ENCODE assay signal across 1 cellular context in the genomic region with DNA sequence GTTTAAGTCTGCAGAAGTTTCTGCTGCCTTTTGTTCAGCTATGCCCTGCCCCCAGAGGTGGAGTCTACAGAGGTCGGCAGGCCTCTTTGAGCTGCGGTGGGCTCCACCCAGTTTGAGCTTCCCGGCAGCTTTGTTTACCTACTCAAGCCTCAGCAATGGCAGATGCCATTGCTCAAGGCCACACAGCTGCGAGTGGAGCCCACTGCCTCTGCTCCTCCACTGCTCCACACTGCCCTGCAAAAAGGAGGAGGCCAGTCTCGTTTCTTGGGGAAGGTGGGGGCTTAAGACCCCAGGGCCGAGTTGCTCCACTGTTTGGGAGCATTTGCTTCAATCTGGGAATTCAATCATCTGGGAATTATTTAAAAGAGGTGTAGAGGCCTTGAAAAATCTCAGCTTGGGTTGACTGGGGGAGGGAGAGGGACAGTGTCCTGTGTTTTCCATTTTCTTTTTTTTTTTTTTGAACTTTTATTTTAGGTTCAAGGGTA.
A peak's percentile ranks its signal among the peaks of the same experiment; 100 is the strongest.
TF ChIP-seq lines count a peak whose summit lies in the region.

No MANE protein-coding gene starts in this region.

TF ChIP-seq in HepG2, 621 proteins besides CTCF, POLR2A, EP300 and RAD21 (continued from another document and continues in another):
- TF ChIP-seq, protein P1, sequence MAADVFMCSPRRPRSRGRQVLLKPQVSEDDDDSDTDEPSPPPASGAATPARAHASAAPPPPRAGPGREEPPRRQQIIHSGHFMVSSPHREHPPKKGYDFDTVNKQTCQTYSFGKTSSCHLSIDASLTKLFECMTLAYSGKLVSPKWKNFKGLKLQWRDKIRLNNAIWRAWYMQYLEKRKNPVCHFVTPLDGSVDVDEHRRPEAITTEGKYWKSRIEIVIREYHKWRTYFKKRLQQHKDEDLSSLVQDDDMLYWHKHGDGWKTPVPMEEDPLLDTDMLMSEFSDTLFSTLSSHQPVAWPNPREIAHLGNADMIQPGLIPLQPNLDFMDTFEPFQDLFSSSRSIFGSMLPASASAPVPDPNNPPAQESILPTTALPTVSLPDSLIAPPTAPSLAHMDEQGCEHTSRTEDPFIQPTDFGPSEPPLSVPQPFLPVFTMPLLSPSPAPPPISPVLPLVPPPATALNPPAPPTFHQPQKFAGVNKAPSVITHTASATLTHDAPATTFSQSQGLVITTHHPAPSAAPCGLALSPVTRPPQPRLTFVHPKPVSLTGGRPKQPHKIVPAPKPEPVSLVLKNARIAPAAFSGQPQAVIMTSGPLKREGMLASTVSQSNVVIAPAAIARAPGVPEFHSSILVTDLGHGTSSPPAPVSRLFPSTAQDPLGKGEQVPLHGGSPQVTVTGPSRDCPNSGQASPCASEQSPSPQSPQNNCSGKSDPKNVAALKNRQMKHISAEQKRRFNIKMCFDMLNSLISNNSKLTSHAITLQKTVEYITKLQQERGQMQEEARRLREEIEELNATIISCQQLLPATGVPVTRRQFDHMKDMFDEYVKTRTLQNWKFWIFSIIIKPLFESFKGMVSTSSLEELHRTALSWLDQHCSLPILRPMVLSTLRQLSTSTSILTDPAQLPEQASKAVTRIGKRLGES (CRISPR knock-in tag; IDR thresholded peaks at IDR 0.05; ENCODE audit: borderline replicate concordance): peak; percentile 28; the same call in 1 of the 2 replicates
- TF ChIP-seq ASH2L (IDR thresholded peaks at IDR 0.05; ENCODE audit: insufficient read length, low read depth, low read length) (peak; percentile 94), KMT2B (CRISPR knock-in tag; IDR thresholded peaks at IDR 0.05) (peak; percentile 45; the same call in 1 of the 2 replicates), SP4 (CRISPR knock-in tag; IDR thresholded peaks at IDR 0.05) (peak; percentile 55), ZNF44 (CRISPR knock-in tag; IDR thresholded peaks at IDR 0.05) (peak; percentile 78; the same call in 1 of the 2 replicates), FOSL2 (CRISPR knock-in tag; IDR thresholded peaks at IDR 0.05) (peak; percentile 73), EED (CRISPR knock-in tag; IDR thresholded peaks at IDR 0.05) (no peak), SIX4 (CRISPR knock-in tag; IDR thresholded peaks at IDR 0.05) (0 out of 2 replicates have a peak, but pooled peaks have one; percentile 42), LCORL (IDR thresholded peaks at IDR 0.05) (no peak), LCORL (CRISPR knock-in tag; IDR thresholded peaks at IDR 0.05) (peak; percentile 87), KDM1A (CRISPR knock-in tag; IDR thresholded peaks at IDR 0.05) (no peak), KDM2A (CRISPR knock-in tag; IDR thresholded peaks at IDR 0.05; ENCODE audit: borderline replicate concordance, low read depth) (peak; percentile 61; the same call in 1 of the 2 replicates), ZNF652 (CRISPR knock-in tag; IDR thresholded peaks at IDR 0.05; ENCODE audit: borderline replicate concordance, low read depth) (0 out of 2 replicates have a peak, but pooled peaks have one; percentile 31), ZNF781 (CRISPR knock-in tag; IDR thresholded peaks at IDR 0.05; ENCODE audit: borderline replicate concordance, not compliant biosample characterization) (no peak), ZNF850 (CRISPR knock-in tag; conservative IDR thresholded peaks at IDR 0.05) (no peak), HMG20B (CRISPR knock-in tag; conservative IDR thresholded peaks at IDR 0.05) (peak; percentile 54; the same call in 1 of the 2 replicates), ZNF547 (CRISPR knock-in tag; IDR thresholded peaks at IDR 0.05) (peak; percentile 56; the same call in 1 of the 2 replicates), CBX5 (CRISPR knock-in tag; IDR thresholded peaks at IDR 0.05; ENCODE audit: borderline replicate concordance) (peak; percentile 80; the same call in 1 of the 2 replicates), FLYWCH1 (CRISPR knock-in tag; IDR thresholded peaks at IDR 0.05) (no peak), TCF7 (IDR thresholded peaks at IDR 0.05; ENCODE audit: low read depth) (peak; percentile 82), SOX6 (IDR thresholded peaks at IDR 0.05) (no peak), SOX6 (CRISPR knock-in tag; IDR thresholded peaks at IDR 0.05) (peak; percentile 89), ZNF292 (CRISPR knock-in tag; IDR thresholded peaks at IDR 0.05; ENCODE audit: borderline replicate concordance, low read depth) (peak; percentile 90; the same call in 1 of the 2 replicates), ZNF441 (CRISPR knock-in tag; IDR thresholded peaks at IDR 0.05; ENCODE audit: borderline replicate concordance) (peak; percentile 97), MYC (CRISPR knock-in tag; IDR thresholded peaks at IDR 0.05; ENCODE audit: borderline replicate concordance) (peak; percentile 50; the same call in 1 of the 2 replicates), ZNF644 (CRISPR knock-in tag; IDR thresholded peaks at IDR 0.05; ENCODE audit: low read depth) (peak; percentile 92), HDAC2 (CRISPR knock-in tag; IDR thresholded peaks at IDR 0.05) (peak; percentile 79), SALL1 (CRISPR knock-in tag; IDR thresholded peaks at IDR 0.05) (peak; percentile 92), ZNF556 (CRISPR knock-in tag; IDR thresholded peaks at IDR 0.05; ENCODE audit: borderline replicate concordance) (peak; percentile 75), KLF16 (CRISPR knock-in tag; IDR thresholded peaks at IDR 0.05) (peak in 1 of 2 experiments; percentile 74; a peak in 2 of 4 replicates), ZNF326 (CRISPR knock-in tag; IDR thresholded peaks at IDR 0.05; ENCODE audit: borderline replicate concordance) (no peak), ZNF282 (IDR thresholded peaks at IDR 0.05; ENCODE audit: partially characterized antibody) (no peak), ATAD3A (CRISPR knock-in tag; IDR thresholded peaks at IDR 0.05) (no peak)
- TF ChIP-seq, protein P2, sequence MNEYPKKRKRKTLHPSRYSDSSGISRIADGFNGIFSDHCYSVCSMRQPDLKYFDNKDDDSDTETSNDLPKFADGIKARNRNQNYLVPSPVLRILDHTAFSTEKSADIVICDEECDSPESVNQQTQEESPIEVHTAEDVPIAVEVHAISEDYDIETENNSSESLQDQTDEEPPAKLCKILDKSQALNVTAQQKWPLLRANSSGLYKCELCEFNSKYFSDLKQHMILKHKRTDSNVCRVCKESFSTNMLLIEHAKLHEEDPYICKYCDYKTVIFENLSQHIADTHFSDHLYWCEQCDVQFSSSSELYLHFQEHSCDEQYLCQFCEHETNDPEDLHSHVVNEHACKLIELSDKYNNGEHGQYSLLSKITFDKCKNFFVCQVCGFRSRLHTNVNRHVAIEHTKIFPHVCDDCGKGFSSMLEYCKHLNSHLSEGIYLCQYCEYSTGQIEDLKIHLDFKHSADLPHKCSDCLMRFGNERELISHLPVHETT (CRISPR knock-in tag; conservative IDR thresholded peaks at IDR 0.05): no peak
- TF ChIP-seq, protein P3, sequence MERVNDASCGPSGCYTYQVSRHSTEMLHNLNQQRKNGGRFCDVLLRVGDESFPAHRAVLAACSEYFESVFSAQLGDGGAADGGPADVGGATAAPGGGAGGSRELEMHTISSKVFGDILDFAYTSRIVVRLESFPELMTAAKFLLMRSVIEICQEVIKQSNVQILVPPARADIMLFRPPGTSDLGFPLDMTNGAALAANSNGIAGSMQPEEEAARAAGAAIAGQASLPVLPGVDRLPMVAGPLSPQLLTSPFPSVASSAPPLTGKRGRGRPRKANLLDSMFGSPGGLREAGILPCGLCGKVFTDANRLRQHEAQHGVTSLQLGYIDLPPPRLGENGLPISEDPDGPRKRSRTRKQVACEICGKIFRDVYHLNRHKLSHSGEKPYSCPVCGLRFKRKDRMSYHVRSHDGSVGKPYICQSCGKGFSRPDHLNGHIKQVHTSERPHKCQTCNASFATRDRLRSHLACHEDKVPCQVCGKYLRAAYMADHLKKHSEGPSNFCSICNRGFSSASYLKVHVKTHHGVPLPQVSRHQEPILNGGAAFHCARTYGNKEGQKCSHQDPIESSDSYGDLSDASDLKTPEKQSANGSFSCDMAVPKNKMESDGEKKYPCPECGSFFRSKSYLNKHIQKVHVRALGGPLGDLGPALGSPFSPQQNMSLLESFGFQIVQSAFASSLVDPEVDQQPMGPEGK (CRISPR knock-in tag; IDR thresholded peaks at IDR 0.05): peak; percentile 49
- TF ChIP-seq, protein P4, sequence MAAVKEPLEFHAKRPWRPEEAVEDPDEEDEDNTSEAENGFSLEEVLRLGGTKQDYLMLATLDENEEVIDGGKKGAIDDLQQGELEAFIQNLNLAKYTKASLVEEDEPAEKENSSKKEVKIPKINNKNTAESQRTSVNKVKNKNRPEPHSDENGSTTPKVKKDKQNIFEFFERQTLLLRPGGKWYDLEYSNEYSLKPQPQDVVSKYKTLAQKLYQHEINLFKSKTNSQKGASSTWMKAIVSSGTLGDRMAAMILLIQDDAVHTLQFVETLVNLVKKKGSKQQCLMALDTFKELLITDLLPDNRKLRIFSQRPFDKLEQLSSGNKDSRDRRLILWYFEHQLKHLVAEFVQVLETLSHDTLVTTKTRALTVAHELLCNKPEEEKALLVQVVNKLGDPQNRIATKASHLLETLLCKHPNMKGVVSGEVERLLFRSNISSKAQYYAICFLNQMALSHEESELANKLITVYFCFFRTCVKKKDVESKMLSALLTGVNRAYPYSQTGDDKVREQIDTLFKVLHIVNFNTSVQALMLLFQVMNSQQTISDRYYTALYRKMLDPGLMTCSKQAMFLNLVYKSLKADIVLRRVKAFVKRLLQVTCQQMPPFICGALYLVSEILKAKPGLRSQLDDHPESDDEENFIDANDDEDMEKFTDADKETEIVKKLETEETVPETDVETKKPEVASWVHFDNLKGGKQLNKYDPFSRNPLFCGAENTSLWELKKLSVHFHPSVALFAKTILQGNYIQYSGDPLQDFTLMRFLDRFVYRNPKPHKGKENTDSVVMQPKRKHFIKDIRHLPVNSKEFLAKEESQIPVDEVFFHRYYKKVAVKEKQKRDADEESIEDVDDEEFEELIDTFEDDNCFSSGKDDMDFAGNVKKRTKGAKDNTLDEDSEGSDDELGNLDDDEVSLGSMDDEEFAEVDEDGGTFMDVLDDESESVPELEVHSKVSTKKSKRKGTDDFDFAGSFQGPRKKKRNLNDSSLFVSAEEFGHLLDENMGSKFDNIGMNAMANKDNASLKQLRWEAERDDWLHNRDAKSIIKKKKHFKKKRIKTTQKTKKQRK (IDR thresholded peaks at IDR 0.05; ENCODE audit: low read length): no peak
- TF ChIP-seq, protein P5, sequence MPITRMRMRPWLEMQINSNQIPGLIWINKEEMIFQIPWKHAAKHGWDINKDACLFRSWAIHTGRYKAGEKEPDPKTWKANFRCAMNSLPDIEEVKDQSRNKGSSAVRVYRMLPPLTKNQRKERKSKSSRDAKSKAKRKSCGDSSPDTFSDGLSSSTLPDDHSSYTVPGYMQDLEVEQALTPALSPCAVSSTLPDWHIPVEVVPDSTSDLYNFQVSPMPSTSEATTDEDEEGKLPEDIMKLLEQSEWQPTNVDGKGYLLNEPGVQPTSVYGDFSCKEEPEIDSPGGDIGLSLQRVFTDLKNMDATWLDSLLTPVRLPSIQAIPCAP (CRISPR knock-in tag; IDR thresholded peaks at IDR 0.05; ENCODE audit: low read depth): no peak
- TF ChIP-seq, protein P6, sequence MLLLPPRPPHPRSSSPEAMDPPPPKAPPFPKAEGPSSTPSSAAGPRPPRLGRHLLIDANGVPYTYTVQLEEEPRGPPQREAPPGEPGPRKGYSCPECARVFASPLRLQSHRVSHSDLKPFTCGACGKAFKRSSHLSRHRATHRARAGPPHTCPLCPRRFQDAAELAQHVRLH (CRISPR knock-in tag; IDR thresholded peaks at IDR 0.05; ENCODE audit: borderline replicate concordance, low read depth): peak; percentile 72; the same call in 1 of the 2 replicates
- TF ChIP-seq, protein P7, sequence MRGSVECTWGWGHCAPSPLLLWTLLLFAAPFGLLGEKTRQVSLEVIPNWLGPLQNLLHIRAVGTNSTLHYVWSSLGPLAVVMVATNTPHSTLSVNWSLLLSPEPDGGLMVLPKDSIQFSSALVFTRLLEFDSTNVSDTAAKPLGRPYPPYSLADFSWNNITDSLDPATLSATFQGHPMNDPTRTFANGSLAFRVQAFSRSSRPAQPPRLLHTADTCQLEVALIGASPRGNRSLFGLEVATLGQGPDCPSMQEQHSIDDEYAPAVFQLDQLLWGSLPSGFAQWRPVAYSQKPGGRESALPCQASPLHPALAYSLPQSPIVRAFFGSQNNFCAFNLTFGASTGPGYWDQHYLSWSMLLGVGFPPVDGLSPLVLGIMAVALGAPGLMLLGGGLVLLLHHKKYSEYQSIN (CRISPR knock-in tag; IDR thresholded peaks at IDR 0.05; ENCODE audit: borderline replicate concordance): no peak
- TF ChIP-seq, protein P8, sequence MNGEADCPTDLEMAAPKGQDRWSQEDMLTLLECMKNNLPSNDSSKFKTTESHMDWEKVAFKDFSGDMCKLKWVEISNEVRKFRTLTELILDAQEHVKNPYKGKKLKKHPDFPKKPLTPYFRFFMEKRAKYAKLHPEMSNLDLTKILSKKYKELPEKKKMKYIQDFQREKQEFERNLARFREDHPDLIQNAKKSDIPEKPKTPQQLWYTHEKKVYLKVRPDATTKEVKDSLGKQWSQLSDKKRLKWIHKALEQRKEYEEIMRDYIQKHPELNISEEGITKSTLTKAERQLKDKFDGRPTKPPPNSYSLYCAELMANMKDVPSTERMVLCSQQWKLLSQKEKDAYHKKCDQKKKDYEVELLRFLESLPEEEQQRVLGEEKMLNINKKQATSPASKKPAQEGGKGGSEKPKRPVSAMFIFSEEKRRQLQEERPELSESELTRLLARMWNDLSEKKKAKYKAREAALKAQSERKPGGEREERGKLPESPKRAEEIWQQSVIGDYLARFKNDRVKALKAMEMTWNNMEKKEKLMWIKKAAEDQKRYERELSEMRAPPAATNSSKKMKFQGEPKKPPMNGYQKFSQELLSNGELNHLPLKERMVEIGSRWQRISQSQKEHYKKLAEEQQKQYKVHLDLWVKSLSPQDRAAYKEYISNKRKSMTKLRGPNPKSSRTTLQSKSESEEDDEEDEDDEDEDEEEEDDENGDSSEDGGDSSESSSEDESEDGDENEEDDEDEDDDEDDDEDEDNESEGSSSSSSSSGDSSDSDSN (CRISPR knock-in tag; IDR thresholded peaks at IDR 0.05): peak; percentile 48
- TF ChIP-seq, protein P9, sequence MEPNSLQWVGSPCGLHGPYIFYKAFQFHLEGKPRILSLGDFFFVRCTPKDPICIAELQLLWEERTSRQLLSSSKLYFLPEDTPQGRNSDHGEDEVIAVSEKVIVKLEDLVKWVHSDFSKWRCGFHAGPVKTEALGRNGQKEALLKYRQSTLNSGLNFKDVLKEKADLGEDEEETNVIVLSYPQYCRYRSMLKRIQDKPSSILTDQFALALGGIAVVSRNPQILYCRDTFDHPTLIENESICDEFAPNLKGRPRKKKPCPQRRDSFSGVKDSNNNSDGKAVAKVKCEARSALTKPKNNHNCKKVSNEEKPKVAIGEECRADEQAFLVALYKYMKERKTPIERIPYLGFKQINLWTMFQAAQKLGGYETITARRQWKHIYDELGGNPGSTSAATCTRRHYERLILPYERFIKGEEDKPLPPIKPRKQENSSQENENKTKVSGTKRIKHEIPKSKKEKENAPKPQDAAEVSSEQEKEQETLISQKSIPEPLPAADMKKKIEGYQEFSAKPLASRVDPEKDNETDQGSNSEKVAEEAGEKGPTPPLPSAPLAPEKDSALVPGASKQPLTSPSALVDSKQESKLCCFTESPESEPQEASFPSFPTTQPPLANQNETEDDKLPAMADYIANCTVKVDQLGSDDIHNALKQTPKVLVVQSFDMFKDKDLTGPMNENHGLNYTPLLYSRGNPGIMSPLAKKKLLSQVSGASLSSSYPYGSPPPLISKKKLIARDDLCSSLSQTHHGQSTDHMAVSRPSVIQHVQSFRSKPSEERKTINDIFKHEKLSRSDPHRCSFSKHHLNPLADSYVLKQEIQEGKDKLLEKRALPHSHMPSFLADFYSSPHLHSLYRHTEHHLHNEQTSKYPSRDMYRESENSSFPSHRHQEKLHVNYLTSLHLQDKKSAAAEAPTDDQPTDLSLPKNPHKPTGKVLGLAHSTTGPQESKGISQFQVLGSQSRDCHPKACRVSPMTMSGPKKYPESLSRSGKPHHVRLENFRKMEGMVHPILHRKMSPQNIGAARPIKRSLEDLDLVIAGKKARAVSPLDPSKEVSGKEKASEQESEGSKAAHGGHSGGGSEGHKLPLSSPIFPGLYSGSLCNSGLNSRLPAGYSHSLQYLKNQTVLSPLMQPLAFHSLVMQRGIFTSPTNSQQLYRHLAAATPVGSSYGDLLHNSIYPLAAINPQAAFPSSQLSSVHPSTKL (CRISPR knock-in tag; IDR thresholded peaks at IDR 0.05): peak; percentile 91
